Comparison of ENCODE assay signal across 8 cellular contexts in the genomic region with DNA sequence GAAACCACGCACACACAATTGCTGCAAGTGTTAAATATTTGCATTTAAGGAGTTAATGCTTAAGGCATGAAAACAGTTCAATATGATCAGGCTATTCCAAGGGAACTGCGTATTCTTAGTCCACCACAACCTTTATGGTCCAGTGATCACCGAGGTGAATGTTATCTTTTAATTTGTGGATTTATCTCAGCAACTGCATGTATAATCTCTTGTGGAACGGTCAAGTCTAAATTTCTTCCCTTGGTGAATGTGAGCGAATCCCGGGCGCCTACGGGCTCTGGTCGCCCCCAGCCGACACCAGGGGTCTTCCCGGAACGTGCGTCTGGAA. TPM values are rescaled to one million over a fixed set of nuclear protein-coding genes. Genes with fewer than 3 reads are reported as not detected.
DNase-seq lines count a peak whose midpoint lies in the region; ATAC-seq, FAIRE-seq and TF ChIP-seq lines count a peak whose summit lies in the region.

No MANE protein-coding gene starts in this region.

- H3K9ac ChIP-seq in keratinocyte (ENCODE audit: control insufficient read depth, extremely low read depth, insufficient read depth, low read length), result peak overlapping the region; percentile 43
- H3K9ac ChIP-seq in stomach smooth muscle (ENCODE audit: low read length in 2 of 2), result peak overlapping the region; percentile 58 to 69

- H3K4me3 ChIP-seq in keratinocyte (ENCODE audit: control insufficient read depth in 2 of 3, extremely low read depth in 1 of 3, insufficient read depth in 2 of 3, low read depth in 1 of 3, low read length in 3 of 3) (peak overlapping the region; percentile 49 to 61 (median 61)), stomach smooth muscle (ENCODE audit: low read length in 2 of 2) (peak overlapping the region; percentile 82 to 90)

- H3K4me3 Mint-ChIP-seq in activated naive CD8-positive, alpha-beta T cell, result peak overlapping the region; percentile 94

- DNase-seq in NCI-H2107 treated with DMSO at 0.1 percent for 48 hours (lab: John Stamatoyannopoulos, UW; ENCODE audit: unreplicated experiment) (peak; percentile 20), NCI-H2107 (lab: John Stamatoyannopoulos, UW) (no peak), keratinocyte (ENCODE audit: low read depth, low spot score) (no peak), hypothalamus (lab: John Stamatoyannopoulos, UW) (no peak), NCI-H446 treated with DMSO at 0.1 percent for 48 hours (lab: John Stamatoyannopoulos, UW) (no peak)

- H3K27me3 ChIP-seq in keratinocyte (ENCODE audit: control insufficient read depth, extremely low read depth, insufficient read depth, low read length) (no peaks in the 10 kb centered on the region), stomach smooth muscle (ENCODE audit: control insufficient read depth in 1 of 2, insufficient read depth in 2 of 2, low read length in 2 of 2) (no peaks in the 10 kb centered on the region)

- H3K4me2 ChIP-seq in keratinocyte (ENCODE audit: control insufficient read depth, extremely low read depth, insufficient read depth, low read depth, low read length), result peak overlapping the region; percentile 70

- peak overlapping the region; percentile 92 for H3K27ac Mint-ChIP-seq in activated naive CD8-positive, alpha-beta T cell

- FAIRE-seq in keratinocyte (lab: Jason Lieb, UNC), result no peak

- no peaks in the 10 kb centered on the region for H4K20me1 ChIP-seq in keratinocyte (ENCODE audit: control insufficient read depth, extremely low read depth, insufficient read depth, low read length)

- no peak for TF ChIP-seq CTCF in keratinocyte (optimal IDR thresholded peaks at IDR 0.05 in 1 of 3, IDR thresholded peaks at IDR 0.05 in 1 of 3, conservative IDR thresholded peaks at IDR 0.05 in 1 of 3; ENCODE audit: extremely low read depth in 1 of 3, insufficient read depth in 2 of 3, low read length in 3 of 3)

- H3K9me3 ChIP-seq in keratinocyte (ENCODE audit: control insufficient read depth, low read depth, low read length), result no peaks in the 10 kb centered on the region
- H3K9me3 ChIP-seq in stomach smooth muscle (ENCODE audit: control insufficient read depth in 2 of 2, low read length in 2 of 2), result no peaks in the 10 kb centered on the region

- no peaks in the 10 kb centered on the region for H3K9me3 Mint-ChIP-seq in activated naive CD8-positive, alpha-beta T cell (ENCODE audit: low read depth)

- dilution Hi-C loops in keratinocyte (cut with MboI; ENCODE audit: extremely low pct_ligation_motif_present, low sequenced_read_pairs), result no loop called here

- H3K27me3 Mint-ChIP-seq in activated naive CD8-positive, alpha-beta T cell, result peaks cover 8% of the 10 kb centered on the region

- H3K79me2 ChIP-seq in keratinocyte (ENCODE audit: control insufficient read depth, insufficient read depth, low read length), result no peaks in the 10 kb centered on the region

- no peak overlapping the region for H3K27ac ChIP-seq in keratinocyte (ENCODE audit: control insufficient read depth, insufficient read depth, low read length)
- H3K27ac ChIP-seq in stomach smooth muscle (ENCODE audit: low read length), result no peak overlapping the region

- H2AFZ ChIP-seq in keratinocyte (ENCODE audit: control insufficient read depth, low read length), result peak overlapping the region; percentile 92

- peaks cover 9% of the 10 kb centered on the region for H3K4me1 Mint-ChIP-seq in activated naive CD8-positive, alpha-beta T cell (ENCODE audit: low read depth)

- H3K36me3 ChIP-seq in keratinocyte (ENCODE audit: control insufficient read depth in 2 of 2, extremely low read depth in 1 of 2, insufficient read depth in 2 of 2, low read length in 2 of 2) (no peaks in the 10 kb centered on the region), stomach smooth muscle (ENCODE audit: control insufficient read depth in 2 of 2, insufficient read depth in 2 of 2, low read length in 2 of 2) (no peaks in the 10 kb centered on the region)

- ATAC-seq in activated CD4-positive, CD25-positive, alpha-beta regulatory T cell treated with anti-CD3 and anti-CD28 coated beads, Interleukin-2, amount 50 U/mL, for 24 hours, result no peak

- no peaks in the 10 kb centered on the region for H3K9me1 ChIP-seq in keratinocyte (ENCODE audit: control insufficient read depth, extremely low read depth, insufficient read depth, low read length)

- H3K36me3 Mint-ChIP-seq in activated naive CD8-positive, alpha-beta T cell, result no peaks in the 10 kb centered on the region

- H3K4me1 ChIP-seq in keratinocyte (ENCODE audit: control insufficient read depth, extremely low read depth, insufficient read depth, low read length), result peaks cover 4% of the 10 kb centered on the region
- H3K4me1 ChIP-seq in stomach smooth muscle (ENCODE audit: control insufficient read depth, insufficient read depth, low read length), result peaks cover 13% of the 10 kb centered on the region

RNA-seq across cellular contexts. Expression of a gene that starts 1.0 kb away (rescaled TPM):
- polyA plus RNA-seq in keratinocyte, result 0.53 to 1.3 TPM (median 0.84 TPM) in 3 replicates
- polyA plus RNA-seq in keratinocyte (2011; ENCODE audit: low read depth), result 0.60 TPM
- polyA plus RNA-seq in keratinocyte (2011; cell fraction: cytosol; rRNA removed), result 0.53 and 0.74 TPM in 2 replicates
- polyA plus RNA-seq in keratinocyte (2011; cell fraction: nucleus; rRNA removed), result 0.56 and 0.59 TPM in 2 replicates
- polyA plus RNA-seq in keratinocyte (2012; ENCODE audit: low replicate concordance), result 0.30 and 0.86 TPM in 2 replicates
- polyA minus RNA-seq in keratinocyte, result 0.53 to 0.67 TPM in 2 of 3 replicates, not detected in the other
- polyA minus RNA-seq in keratinocyte (2011; cell fraction: cytosol; rRNA and poly(A)+ RNA removed), result not detected
- 0.70 TPM in 1 of 2 replicates, not detected in the other for polyA minus RNA-seq in keratinocyte (2011; cell fraction: nucleus; rRNA and poly(A)+ RNA removed)

RNA-seq across cellular contexts. Expression of a gene that starts 27.6 kb away (rescaled TPM):
- polyA plus RNA-seq in keratinocyte, result 37.3 to 51.1 TPM (median 42.3 TPM) in 3 replicates
- polyA plus RNA-seq in keratinocyte (2011; ENCODE audit: low read depth), result 61.1 TPM
- polyA plus RNA-seq in keratinocyte (2011; cell fraction: cytosol; rRNA removed), result 41.0 and 77.6 TPM in 2 replicates
- polyA plus RNA-seq in keratinocyte (2011; cell fraction: nucleus; rRNA removed), result 27.4 and 37.9 TPM in 2 replicates
- 36.3 and 48.6 TPM in 2 replicates for polyA plus RNA-seq in keratinocyte (2012; ENCODE audit: low replicate concordance)
- 8.8 to 48.9 TPM (median 33.2 TPM) in 3 replicates for polyA minus RNA-seq in keratinocyte
- polyA minus RNA-seq in keratinocyte (2011; cell fraction: cytosol; rRNA and poly(A)+ RNA removed), result 27.6 TPM
- 13.3 and 16.7 TPM in 2 replicates for polyA minus RNA-seq in keratinocyte (2011; cell fraction: nucleus; rRNA and poly(A)+ RNA removed)

RNA-seq across cellular contexts. Expression of a gene that starts 27.8 kb away (rescaled TPM):
- polyA plus RNA-seq in keratinocyte, result 9.4 to 11.4 TPM (median 9.5 TPM) in 3 replicates
- polyA plus RNA-seq in keratinocyte (2011; ENCODE audit: low read depth), result 12.2 TPM
- 4.7 and 8.5 TPM in 2 replicates for polyA plus RNA-seq in keratinocyte (2011; cell fraction: cytosol; rRNA removed)
- polyA plus RNA-seq in keratinocyte (2011; cell fraction: nucleus; rRNA removed), result 17.9 and 19.0 TPM in 2 replicates
- polyA plus RNA-seq in keratinocyte (2012; ENCODE audit: low replicate concordance), result 4.8 and 5.9 TPM in 2 replicates
- 11.6 to 21.1 TPM (median 14.0 TPM) in 3 replicates for polyA minus RNA-seq in keratinocyte
- 7.7 TPM for polyA minus RNA-seq in keratinocyte (2011; cell fraction: cytosol; rRNA and poly(A)+ RNA removed)
- polyA minus RNA-seq in keratinocyte (2011; cell fraction: nucleus; rRNA and poly(A)+ RNA removed), result 29.1 and 42.2 TPM in 2 replicates
